Comparison of ENCODE assay signal across 1 cellular context in genomic region chr5:34007675-34008600, GRCh38.
A peak's percentile ranks its signal among the peaks of the same experiment; 100 is the strongest.
TF ChIP-seq lines count a peak whose summit lies in the region.

Gene AMACR (minus strand): TSS chr5:34008050. CDS start chr5:34008019, 31 bp downstream.

TF ChIP-seq in HepG2, 621 proteins besides CTCF, POLR2A, EP300 and RAD21 (continued from another document and continues in another):
- TF ChIP-seq, protein P1, sequence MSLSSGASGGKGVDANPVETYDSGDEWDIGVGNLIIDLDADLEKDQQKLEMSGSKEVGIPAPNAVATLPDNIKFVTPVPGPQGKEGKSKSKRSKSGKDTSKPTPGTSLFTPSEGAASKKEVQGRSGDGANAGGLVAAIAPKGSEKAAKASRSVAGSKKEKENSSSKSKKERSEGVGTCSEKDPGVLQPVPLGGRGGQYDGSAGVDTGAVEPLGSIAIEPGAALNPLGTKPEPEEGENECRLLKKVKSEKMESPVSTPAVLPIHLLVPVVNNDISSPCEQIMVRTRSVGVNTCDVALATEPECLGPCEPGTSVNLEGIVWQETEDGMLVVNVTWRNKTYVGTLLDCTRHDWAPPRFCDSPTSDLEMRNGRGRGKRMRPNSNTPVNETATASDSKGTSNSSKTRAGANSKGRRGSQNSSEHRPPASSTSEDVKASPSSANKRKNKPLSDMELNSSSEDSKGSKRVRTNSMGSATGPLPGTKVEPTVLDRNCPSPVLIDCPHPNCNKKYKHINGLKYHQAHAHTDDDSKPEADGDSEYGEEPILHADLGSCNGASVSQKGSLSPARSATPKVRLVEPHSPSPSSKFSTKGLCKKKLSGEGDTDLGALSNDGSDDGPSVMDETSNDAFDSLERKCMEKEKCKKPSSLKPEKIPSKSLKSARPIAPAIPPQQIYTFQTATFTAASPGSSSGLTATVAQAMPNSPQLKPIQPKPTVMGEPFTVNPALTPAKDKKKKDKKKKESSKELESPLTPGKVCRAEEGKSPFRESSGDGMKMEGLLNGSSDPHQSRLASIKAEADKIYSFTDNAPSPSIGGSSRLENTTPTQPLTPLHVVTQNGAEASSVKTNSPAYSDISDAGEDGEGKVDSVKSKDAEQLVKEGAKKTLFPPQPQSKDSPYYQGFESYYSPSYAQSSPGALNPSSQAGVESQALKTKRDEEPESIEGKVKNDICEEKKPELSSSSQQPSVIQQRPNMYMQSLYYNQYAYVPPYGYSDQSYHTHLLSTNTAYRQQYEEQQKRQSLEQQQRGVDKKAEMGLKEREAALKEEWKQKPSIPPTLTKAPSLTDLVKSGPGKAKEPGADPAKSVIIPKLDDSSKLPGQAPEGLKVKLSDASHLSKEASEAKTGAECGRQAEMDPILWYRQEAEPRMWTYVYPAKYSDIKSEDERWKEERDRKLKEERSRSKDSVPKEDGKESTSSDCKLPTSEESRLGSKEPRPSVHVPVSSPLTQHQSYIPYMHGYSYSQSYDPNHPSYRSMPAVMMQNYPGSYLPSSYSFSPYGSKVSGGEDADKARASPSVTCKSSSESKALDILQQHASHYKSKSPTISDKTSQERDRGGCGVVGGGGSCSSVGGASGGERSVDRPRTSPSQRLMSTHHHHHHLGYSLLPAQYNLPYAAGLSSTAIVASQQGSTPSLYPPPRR (CRISPR knock-in tag; IDR thresholded peaks at IDR 0.05; ENCODE audit: borderline replicate concordance): peak; percentile 62; the same call in 1 of the 2 replicates
- TF ChIP-seq ZNF781 (CRISPR knock-in tag; IDR thresholded peaks at IDR 0.05; ENCODE audit: borderline replicate concordance, not compliant biosample characterization) (no peak), MYNN (CRISPR knock-in tag; IDR thresholded peaks at IDR 0.05; ENCODE audit: low read depth) (no peak), ZNF75D (CRISPR knock-in tag; IDR thresholded peaks at IDR 0.05; ENCODE audit: borderline replicate concordance) (no peak), XRCC5 (optimal IDR thresholded peaks at IDR 0.05; ENCODE audit: low read length) (peak; percentile 53), DNMT3B (CRISPR knock-in tag; conservative IDR thresholded peaks at IDR 0.05) (0 out of 2 replicates have a peak, but pooled peaks have one; percentile 29), SNAPC2 (CRISPR knock-in tag; IDR thresholded peaks at IDR 0.05) (0 out of 2 replicates have a peak, but pooled peaks have one; percentile 64), AGO1 (IDR thresholded peaks at IDR 0.05; ENCODE audit: low read depth, low read length, poor library complexity, severe bottlenecking) (peak; percentile 40), ZFP36 (IDR thresholded peaks at IDR 0.05; ENCODE audit: borderline replicate concordance, low read depth, low read length, partially characterized antibody) (no peak), THYN1 (CRISPR knock-in tag; IDR thresholded peaks at IDR 0.05; ENCODE audit: borderline replicate concordance, low read depth) (no peak), ZNF788 (CRISPR knock-in tag; IDR thresholded peaks at IDR 0.05; ENCODE audit: borderline replicate concordance) (peak; percentile 78; the same call in 1 of the 2 replicates), FOXA3 (CRISPR knock-in tag; IDR thresholded peaks at IDR 0.05) (no peak; the same call in none of the 2 replicates), ZNF350 (CRISPR knock-in tag; IDR thresholded peaks at IDR 0.05; ENCODE audit: borderline replicate concordance, low read depth) (peak; percentile 86; the same call in 1 of the 2 replicates), ZMYM2 (CRISPR knock-in tag; IDR thresholded peaks at IDR 0.05) (peak; percentile 36; the same call in 1 of the 2 replicates), ZNF256 (CRISPR knock-in tag; conservative IDR thresholded peaks at IDR 0.05) (peak; percentile 79), CAMTA2 (CRISPR knock-in tag; IDR thresholded peaks at IDR 0.05; ENCODE audit: borderline replicate concordance) (no peak), RFX5 (IDR thresholded peaks at IDR 0.05; ENCODE audit: low read depth, low read length) (no peak; the same call in 1 of the 2 replicates), ZNF501 (CRISPR knock-in tag; IDR thresholded peaks at IDR 0.05) (peak; percentile 80), ZBTB26 (CRISPR knock-in tag; IDR thresholded peaks at IDR 0.05; ENCODE audit: borderline replicate concordance) (peak; percentile 71), HMGXB4 (CRISPR knock-in tag; IDR thresholded peaks at IDR 0.05; ENCODE audit: borderline replicate concordance in 1 of 2, low read depth in 1 of 2) (peak; percentile 81 to 83), ZNF354B (CRISPR knock-in tag; IDR thresholded peaks at IDR 0.05) (no peak), STAT5B (CRISPR knock-in tag; IDR thresholded peaks at IDR 0.05) (no peak), ELF3 (CRISPR knock-in tag; IDR thresholded peaks at IDR 0.05) (peak; percentile 33; the same call in 1 of the 2 replicates), ZNF33A (CRISPR knock-in tag; IDR thresholded peaks at IDR 0.05; ENCODE audit: borderline replicate concordance) (no peak; the same call in none of the 2 replicates), ATF3 (CRISPR knock-in tag; IDR thresholded peaks at IDR 0.05) (no peak), ZNF597 (CRISPR knock-in tag; IDR thresholded peaks at IDR 0.05) (no peak), BCL6 (CRISPR knock-in tag; IDR thresholded peaks at IDR 0.05) (no peak; the same call in 1 of the 2 replicates), ZNF530 (CRISPR knock-in tag; IDR thresholded peaks at IDR 0.05; ENCODE audit: low read depth) (no peak)
- TF ChIP-seq, protein P2, sequence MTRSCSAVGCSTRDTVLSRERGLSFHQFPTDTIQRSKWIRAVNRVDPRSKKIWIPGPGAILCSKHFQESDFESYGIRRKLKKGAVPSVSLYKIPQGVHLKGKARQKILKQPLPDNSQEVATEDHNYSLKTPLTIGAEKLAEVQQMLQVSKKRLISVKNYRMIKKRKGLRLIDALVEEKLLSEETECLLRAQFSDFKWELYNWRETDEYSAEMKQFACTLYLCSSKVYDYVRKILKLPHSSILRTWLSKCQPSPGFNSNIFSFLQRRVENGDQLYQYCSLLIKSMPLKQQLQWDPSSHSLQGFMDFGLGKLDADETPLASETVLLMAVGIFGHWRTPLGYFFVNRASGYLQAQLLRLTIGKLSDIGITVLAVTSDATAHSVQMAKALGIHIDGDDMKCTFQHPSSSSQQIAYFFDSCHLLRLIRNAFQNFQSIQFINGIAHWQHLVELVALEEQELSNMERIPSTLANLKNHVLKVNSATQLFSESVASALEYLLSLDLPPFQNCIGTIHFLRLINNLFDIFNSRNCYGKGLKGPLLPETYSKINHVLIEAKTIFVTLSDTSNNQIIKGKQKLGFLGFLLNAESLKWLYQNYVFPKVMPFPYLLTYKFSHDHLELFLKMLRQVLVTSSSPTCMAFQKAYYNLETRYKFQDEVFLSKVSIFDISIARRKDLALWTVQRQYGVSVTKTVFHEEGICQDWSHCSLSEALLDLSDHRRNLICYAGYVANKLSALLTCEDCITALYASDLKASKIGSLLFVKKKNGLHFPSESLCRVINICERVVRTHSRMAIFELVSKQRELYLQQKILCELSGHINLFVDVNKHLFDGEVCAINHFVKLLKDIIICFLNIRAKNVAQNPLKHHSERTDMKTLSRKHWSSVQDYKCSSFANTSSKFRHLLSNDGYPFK (CRISPR knock-in tag; IDR thresholded peaks at IDR 0.05; ENCODE audit: borderline replicate concordance): peak; percentile 90
- TF ChIP-seq, protein P3, sequence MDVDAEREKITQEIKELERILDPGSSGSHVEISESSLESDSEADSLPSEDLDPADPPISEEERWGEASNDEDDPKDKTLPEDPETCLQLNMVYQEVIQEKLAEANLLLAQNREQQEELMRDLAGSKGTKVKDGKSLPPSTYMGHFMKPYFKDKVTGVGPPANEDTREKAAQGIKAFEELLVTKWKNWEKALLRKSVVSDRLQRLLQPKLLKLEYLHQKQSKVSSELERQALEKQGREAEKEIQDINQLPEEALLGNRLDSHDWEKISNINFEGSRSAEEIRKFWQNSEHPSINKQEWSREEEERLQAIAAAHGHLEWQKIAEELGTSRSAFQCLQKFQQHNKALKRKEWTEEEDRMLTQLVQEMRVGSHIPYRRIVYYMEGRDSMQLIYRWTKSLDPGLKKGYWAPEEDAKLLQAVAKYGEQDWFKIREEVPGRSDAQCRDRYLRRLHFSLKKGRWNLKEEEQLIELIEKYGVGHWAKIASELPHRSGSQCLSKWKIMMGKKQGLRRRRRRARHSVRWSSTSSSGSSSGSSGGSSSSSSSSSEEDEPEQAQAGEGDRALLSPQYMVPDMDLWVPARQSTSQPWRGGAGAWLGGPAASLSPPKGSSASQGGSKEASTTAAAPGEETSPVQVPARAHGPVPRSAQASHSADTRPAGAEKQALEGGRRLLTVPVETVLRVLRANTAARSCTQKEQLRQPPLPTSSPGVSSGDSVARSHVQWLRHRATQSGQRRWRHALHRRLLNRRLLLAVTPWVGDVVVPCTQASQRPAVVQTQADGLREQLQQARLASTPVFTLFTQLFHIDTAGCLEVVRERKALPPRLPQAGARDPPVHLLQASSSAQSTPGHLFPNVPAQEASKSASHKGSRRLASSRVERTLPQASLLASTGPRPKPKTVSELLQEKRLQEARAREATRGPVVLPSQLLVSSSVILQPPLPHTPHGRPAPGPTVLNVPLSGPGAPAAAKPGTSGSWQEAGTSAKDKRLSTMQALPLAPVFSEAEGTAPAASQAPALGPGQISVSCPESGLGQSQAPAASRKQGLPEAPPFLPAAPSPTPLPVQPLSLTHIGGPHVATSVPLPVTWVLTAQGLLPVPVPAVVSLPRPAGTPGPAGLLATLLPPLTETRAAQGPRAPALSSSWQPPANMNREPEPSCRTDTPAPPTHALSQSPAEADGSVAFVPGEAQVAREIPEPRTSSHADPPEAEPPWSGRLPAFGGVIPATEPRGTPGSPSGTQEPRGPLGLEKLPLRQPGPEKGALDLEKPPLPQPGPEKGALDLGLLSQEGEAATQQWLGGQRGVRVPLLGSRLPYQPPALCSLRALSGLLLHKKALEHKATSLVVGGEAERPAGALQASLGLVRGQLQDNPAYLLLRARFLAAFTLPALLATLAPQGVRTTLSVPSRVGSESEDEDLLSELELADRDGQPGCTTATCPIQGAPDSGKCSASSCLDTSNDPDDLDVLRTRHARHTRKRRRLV (CRISPR knock-in tag; IDR thresholded peaks at IDR 0.05): no peak
- TF ChIP-seq, protein P4, sequence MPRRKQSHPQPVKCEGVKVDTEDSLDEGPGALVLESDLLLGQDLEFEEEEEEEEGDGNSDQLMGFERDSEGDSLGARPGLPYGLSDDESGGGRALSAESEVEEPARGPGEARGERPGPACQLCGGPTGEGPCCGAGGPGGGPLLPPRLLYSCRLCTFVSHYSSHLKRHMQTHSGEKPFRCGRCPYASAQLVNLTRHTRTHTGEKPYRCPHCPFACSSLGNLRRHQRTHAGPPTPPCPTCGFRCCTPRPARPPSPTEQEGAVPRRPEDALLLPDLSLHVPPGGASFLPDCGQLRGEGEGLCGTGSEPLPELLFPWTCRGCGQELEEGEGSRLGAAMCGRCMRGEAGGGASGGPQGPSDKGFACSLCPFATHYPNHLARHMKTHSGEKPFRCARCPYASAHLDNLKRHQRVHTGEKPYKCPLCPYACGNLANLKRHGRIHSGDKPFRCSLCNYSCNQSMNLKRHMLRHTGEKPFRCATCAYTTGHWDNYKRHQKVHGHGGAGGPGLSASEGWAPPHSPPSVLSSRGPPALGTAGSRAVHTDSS (CRISPR knock-in tag; conservative IDR thresholded peaks at IDR 0.05): no peak
- TF ChIP-seq, protein P5, sequence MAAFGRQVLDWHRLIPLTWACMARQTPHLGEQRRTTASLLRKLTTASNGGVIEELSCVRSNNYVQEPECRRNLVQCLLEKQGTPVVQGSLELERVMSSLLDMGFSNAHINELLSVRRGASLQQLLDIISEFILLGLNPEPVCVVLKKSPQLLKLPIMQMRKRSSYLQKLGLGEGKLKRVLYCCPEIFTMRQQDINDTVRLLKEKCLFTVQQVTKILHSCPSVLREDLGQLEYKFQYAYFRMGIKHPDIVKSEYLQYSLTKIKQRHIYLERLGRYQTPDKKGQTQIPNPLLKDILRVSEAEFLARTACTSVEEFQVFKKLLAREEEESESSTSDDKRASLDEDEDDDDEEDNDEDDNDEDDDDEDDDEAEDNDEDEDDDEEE (CRISPR knock-in tag; IDR thresholded peaks at IDR 0.05): peak; percentile 89
- TF ChIP-seq, protein P6, sequence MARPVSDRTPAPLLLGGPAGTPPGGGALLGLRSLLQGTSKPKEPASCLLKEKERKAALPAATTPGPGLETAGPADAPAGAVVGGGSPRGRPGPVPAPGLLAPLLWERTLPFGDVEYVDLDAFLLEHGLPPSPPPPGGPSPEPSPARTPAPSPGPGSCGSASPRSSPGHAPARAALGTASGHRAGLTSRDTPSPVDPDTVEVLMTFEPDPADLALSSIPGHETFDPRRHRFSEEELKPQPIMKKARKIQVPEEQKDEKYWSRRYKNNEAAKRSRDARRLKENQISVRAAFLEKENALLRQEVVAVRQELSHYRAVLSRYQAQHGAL (CRISPR knock-in tag; IDR thresholded peaks at IDR 0.05; ENCODE audit: not compliant biosample characterization): no peak
